In the genomic region with DNA sequence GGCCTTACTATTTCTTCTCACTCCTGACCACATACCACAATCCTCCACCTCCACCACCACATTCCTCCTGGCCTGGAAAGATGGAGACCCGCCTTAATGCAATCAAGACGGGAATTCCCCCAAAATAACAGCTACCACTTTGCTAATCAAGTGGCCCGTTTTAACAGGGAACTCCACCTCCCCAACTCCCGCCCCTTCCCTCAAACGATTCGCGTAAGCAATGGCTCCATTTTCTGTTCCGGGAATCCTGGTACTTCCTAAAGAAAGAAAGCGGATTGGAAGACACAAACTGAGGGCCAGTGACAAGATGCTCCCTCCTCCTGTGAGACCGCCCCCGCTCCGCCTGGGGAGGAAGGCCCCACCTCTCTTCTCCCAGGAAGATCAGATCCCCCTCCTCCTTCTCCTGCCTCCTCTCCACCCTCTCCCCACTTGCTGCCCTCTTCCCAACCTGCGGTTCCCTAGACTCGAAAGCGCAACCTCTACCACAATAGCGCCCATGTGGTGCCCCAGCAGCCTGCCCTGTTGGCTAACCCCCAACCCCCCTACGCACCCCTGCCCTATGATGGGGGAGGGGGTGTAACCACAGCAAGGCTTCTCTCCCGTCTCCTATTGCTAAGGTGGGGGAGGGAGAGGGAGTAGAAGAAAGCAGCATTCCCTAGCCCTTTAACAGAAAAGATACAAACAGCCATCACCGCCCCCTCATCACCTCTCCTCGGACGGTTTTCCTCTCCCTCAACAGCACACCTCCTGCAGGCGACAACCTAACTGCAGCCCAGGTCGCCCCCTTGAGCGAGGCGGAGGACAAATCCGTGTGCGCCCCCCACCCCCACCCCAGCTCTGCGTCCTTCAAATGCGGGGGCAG, we compare ENCODE assay signal across 1 cellular context.
A peak's percentile ranks its signal among the peaks of the same experiment; 100 is the strongest.
TF ChIP-seq lines count a peak whose summit lies in the region.

No MANE protein-coding gene starts in this region.

TF ChIP-seq in HCT116, 20 proteins besides CTCF, POLR2A, EP300 and RAD21 (continued from another document):
- no peak; the same call in 1 of the 2 replicates for TF ChIP-seq POLR2AphosphoS5 (IDR thresholded peaks at IDR 0.05; ENCODE audit: low read depth, low read length)
- no peak for TF ChIP-seq EZH2phosphoT487 (IDR thresholded peaks at IDR 0.05; ENCODE audit: borderline replicate concordance)
- TF ChIP-seq, protein P1, sequence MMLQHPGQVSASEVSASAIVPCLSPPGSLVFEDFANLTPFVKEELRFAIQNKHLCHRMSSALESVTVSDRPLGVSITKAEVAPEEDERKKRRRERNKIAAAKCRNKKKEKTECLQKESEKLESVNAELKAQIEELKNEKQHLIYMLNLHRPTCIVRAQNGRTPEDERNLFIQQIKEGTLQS (IDR thresholded peaks at IDR 0.05): no peak
- no peak for TF ChIP-seq CBX3 (IDR thresholded peaks at IDR 0.05; ENCODE audit: low read depth)
- no peak for TF ChIP-seq EZH2 (IDR thresholded peaks at IDR 0.05)
- peak; percentile 42 for TF ChIP-seq SP1 (IDR thresholded peaks at IDR 0.05; ENCODE audit: low read depth)
- peak; percentile 81 for TF ChIP-seq EGR1 (IDR thresholded peaks at IDR 0.05; ENCODE audit: low read depth)
- no peak for TF ChIP-seq SRF (IDR thresholded peaks at IDR 0.05; ENCODE audit: low read depth)
- TF ChIP-seq ELF1 (IDR thresholded peaks at IDR 0.05; ENCODE audit: borderline replicate concordance, low read depth): peak; percentile 41; the same call in 1 of the 2 replicates
- TF ChIP-seq TCF7L2 (IDR thresholded peaks at IDR 0.05; ENCODE audit: borderline replicate concordance, extremely low read depth, insufficient read depth, insufficient read length): no peak
- no peak for TF ChIP-seq JUND (IDR thresholded peaks at IDR 0.05)
- peak; percentile 45; the same call in 1 of the 2 replicates for TF ChIP-seq MAX (IDR thresholded peaks at IDR 0.05)
- peak; percentile 13 for TF ChIP-seq YY1 (IDR thresholded peaks at IDR 0.05; ENCODE audit: extremely low read depth, insufficient replicate concordance, low read depth, low read length)
- no peak for TF ChIP-seq ZNF274 (IDR thresholded peaks at IDR 0.05; ENCODE audit: low read depth, low read length)
- TF ChIP-seq ZFX (IDR thresholded peaks at IDR 0.05): no peak
- no peak for TF ChIP-seq CEBPB (IDR thresholded peaks at IDR 0.05; ENCODE audit: low read depth)
- TF ChIP-seq, protein P2, sequence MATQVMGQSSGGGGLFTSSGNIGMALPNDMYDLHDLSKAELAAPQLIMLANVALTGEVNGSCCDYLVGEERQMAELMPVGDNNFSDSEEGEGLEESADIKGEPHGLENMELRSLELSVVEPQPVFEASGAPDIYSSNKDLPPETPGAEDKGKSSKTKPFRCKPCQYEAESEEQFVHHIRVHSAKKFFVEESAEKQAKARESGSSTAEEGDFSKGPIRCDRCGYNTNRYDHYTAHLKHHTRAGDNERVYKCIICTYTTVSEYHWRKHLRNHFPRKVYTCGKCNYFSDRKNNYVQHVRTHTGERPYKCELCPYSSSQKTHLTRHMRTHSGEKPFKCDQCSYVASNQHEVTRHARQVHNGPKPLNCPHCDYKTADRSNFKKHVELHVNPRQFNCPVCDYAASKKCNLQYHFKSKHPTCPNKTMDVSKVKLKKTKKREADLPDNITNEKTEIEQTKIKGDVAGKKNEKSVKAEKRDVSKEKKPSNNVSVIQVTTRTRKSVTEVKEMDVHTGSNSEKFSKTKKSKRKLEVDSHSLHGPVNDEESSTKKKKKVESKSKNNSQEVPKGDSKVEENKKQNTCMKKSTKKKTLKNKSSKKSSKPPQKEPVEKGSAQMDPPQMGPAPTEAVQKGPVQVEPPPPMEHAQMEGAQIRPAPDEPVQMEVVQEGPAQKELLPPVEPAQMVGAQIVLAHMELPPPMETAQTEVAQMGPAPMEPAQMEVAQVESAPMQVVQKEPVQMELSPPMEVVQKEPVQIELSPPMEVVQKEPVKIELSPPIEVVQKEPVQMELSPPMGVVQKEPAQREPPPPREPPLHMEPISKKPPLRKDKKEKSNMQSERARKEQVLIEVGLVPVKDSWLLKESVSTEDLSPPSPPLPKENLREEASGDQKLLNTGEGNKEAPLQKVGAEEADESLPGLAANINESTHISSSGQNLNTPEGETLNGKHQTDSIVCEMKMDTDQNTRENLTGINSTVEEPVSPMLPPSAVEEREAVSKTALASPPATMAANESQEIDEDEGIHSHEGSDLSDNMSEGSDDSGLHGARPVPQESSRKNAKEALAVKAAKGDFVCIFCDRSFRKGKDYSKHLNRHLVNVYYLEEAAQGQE (IDR thresholded peaks at IDR 0.05; ENCODE audit: low read depth): no peak
